ENCODE assay signal across 17 cellular contexts in the genomic region with DNA sequence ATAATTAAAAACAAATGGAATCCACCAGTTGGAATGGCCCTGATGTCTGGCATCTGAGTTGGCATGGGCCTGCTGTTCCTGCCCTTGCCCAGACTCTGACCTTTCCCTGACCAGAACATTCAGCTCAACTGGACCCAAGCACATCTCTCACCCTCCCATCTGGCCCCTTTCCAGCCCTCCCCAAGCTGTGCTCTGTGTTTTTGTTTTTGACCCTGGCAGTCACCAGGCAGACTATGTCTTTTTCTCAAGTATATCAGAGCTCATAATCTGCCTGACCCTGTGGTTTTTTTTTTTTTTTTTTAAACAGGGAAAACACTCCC.
DNase-seq lines count a peak whose midpoint lies in the region; ATAC-seq, FAIRE-seq and TF ChIP-seq lines count a peak whose summit lies in the region.
"Had no signal": no experiment of that assay in that cellular context is flagged by ENCODE, and none has a peak within 500 bp of the region (broad histone marks: within the 10 kb centered on the region; RNA-seq: fewer than 3 reads in every experiment).

No MANE protein-coding gene starts in this region.

- intact Hi-C loops in adrenal gland (cut with DNase I) = no loop called here
- intact Hi-C loops in Right ventricle myocardium superior (cut with DNase I) = no loop called here
- intact Hi-C loops in HepG2 (cut with micrococcal nuclease; ENCODE audit: unreplicated experiment) = no loop called here

- H3K27ac ChIP-seq in adrenal gland (peak overlapping the region in 1 of 5 donors; percentile 49), thoracic aorta (peak overlapping the region; percentile 48 to 61), HepG2 (ENCODE audit: extremely low read length, insufficient read depth, low read length) (no peak overlapping the region)
- H3K27ac ChIP-seq: SJSA1 had no signal

- TF ChIP-seq CTCF in adrenal gland (IDR thresholded peaks at IDR 0.05) (no peak), omental fat pad (IDR thresholded peaks at IDR 0.05) (no peak), thoracic aorta (IDR thresholded peaks at IDR 0.05) (no peak), HepG2 (CRISPR knock-in tag; IDR thresholded peaks at IDR 0.05) (no peak)

- H3K9me3 ChIP-seq in adrenal gland (replicated peaks in 1 of 3) = peaks cover 0 to 9% (median 0%) of the 10 kb centered on the region in 3 donors
- no peaks in the 10 kb centered on the region for H3K9me3 ChIP-seq in thoracic aorta
- no peaks in the 10 kb centered on the region for H3K9me3 ChIP-seq in HepG2 (ENCODE audit: low read length)
- H3K9me3 ChIP-seq: SJSA1 had no signal

- no peaks in the 10 kb centered on the region for H3K36me3 ChIP-seq in adrenal gland (replicated peaks in 1 of 2)
- H3K36me3 ChIP-seq in thoracic aorta = no peaks in the 10 kb centered on the region
- H3K36me3 ChIP-seq in HepG2 (replicated peaks in 1 of 2; ENCODE audit: control insufficient read depth in 1 of 2, insufficient read depth in 2 of 2, low read length in 2 of 2) = no peaks in the 10 kb centered on the region
- H3K36me3 ChIP-seq: SJSA1 had no signal

- peak; percentile 70 to 95 (median 87) for DNase-seq in adrenal gland
- DNase-seq in Right ventricle myocardium superior = peak; percentile 87
- DNase-seq in omental fat pad (ENCODE audit: low spot score) = no peak
- DNase-seq in thoracic aorta (ENCODE audit: low spot score) = peak; percentile 6
- DNase-seq in HepG2 (ENCODE audit: low spot score) = no peak
- no peak for DNase-seq in HPDE6-E6E7 (ENCODE audit: extremely low spot score)
- no peak for DNase-seq in activated gamma-delta T cell (lab: John Stamatoyannopoulos, UW)
- DNase-seq: activated CD4-positive, CD25-positive, alpha-beta regulatory T cell treated with anti-CD3 and anti-CD28 coated beads, Interleukin-2, amount 50 U/mL, for 72 hours; activated gamma-delta T cell treated with Interleukin-2 at 50 U/mL for 16 hours; Calu3; GF-D8; Kasumi-1; kidney glomerular epithelial cell; NCI-H1694; stimulated activated naive CD4-positive, alpha-beta T cell treated with Interleukin-2 at 50 U/mL for 16 hours had no signal

- TF ChIP-seq EP300 in HepG2 (IDR thresholded peaks at IDR 0.05; ENCODE audit: low read depth in 2 of 2, low read length in 2 of 2) (no peak), HepG2 (CRISPR knock-in tag; IDR thresholded peaks at IDR 0.05; ENCODE audit: borderline replicate concordance) (no peak)

- ATAC-seq in Right ventricle myocardium superior (ENCODE audit: poor library complexity) (peak; percentile 93), omental fat pad (ENCODE audit: low FRiP score) (peak; percentile 40), thoracic aorta (ENCODE audit: insufficient number of reproducible peaks, low FRiP score, low read depth) (peak; percentile 40), HepG2 (no peak)

- no peak overlapping the region for H3K9ac ChIP-seq in HepG2 (ENCODE audit: insufficient read depth, low read depth, low read length)

- no peak for TF ChIP-seq RAD21 in HepG2 (CRISPR knock-in tag; IDR thresholded peaks at IDR 0.05)

- H3K4me1 ChIP-seq in adrenal gland (replicated peaks in 1 of 2) (peaks cover 5% of the 10 kb centered on the region in 2 donors), thoracic aorta (ENCODE audit: control insufficient read depth in 1 of 2, low read depth in 2 of 2) (peaks cover 6 to 33% of the 10 kb centered on the region in 2 donors), HepG2 (ENCODE audit: insufficient read depth, low read length) (no peaks in the 10 kb centered on the region)
- H3K4me1 ChIP-seq: SJSA1 had no signal

- CTCF ChIA-PET in HepG2 (lab: Yijun Ruan, JAX; ENCODE audit: low intra/inter-chr PET ratio, low total read pairs) = no interaction called here

- POLR2A ChIA-PET in HepG2 (lab: Yijun Ruan, JAX) = no interaction called here

- H2AFZ ChIP-seq in HepG2 (ENCODE audit: low read length) = no peak overlapping the region

- no peaks in the 10 kb centered on the region for H3K27me3 ChIP-seq in adrenal gland
- no peaks in the 10 kb centered on the region for H3K27me3 ChIP-seq in thoracic aorta (replicated peaks; ENCODE audit: insufficient read depth)
- H3K27me3 ChIP-seq in HepG2 (ENCODE audit: control insufficient read depth in 1 of 2, insufficient read depth in 2 of 2, low read length in 2 of 2) = no peaks in the 10 kb centered on the region
- H3K27me3 ChIP-seq: SJSA1 had no signal

- no peak for FAIRE-seq in HepG2 (lab: Jason Lieb, UNC)
- FAIRE-seq: H1 had no signal

- no peaks in the 10 kb centered on the region for H4K20me1 ChIP-seq in HepG2 (ENCODE audit: insufficient read depth, low read length)

- TF ChIP-seq POLR2A in adrenal gland (IDR thresholded peaks at IDR 0.05) = no peak
- no peak for TF ChIP-seq POLR2A in HepG2 (IDR thresholded peaks at IDR 0.05; ENCODE audit: insufficient read depth in 1 of 2, low read depth in 2 of 2, low read length in 2 of 2)

- BruUV-seq in HepG2 (replicated peaks; lab: Mats Ljungman, UMichigan) = no TSS peak

- no peak overlapping the region for H3K4me2 ChIP-seq in HepG2 (ENCODE audit: low read depth, low read length)

- H3K4me3 ChIP-seq in adrenal gland = no peak overlapping the region
- no peak overlapping the region for H3K4me3 ChIP-seq in thoracic aorta
- no peak overlapping the region for H3K4me3 ChIP-seq in HepG2 (replicated peaks in 1 of 3; ENCODE audit: insufficient read depth in 1 of 3, low read depth in 2 of 3, low read length in 3 of 3)
- H3K4me3 ChIP-seq: SJSA1 had no signal

- in situ Hi-C loops in HepG2 (cut with HindIII; ENCODE audit: extremely low pct_ligation_motif_present, low pct_unique_long_range_greater_than_20kb) = no loop called here

- H3K79me2 ChIP-seq in HepG2 (ENCODE audit: insufficient read depth, low read length) = no peaks in the 10 kb centered on the region

TF ChIP-seq in HepG2, 621 proteins besides CTCF, POLR2A, EP300 and RAD21:
- TF ChIP-seq ZNF660 (CRISPR knock-in tag; IDR thresholded peaks at IDR 0.05; ENCODE audit: borderline replicate concordance, low read depth) = no peak
- TF ChIP-seq HOXA9 (CRISPR knock-in tag; IDR thresholded peaks at IDR 0.05; ENCODE audit: borderline replicate concordance) = no peak
- no peak for TF ChIP-seq MIER3 (CRISPR knock-in tag; IDR thresholded peaks at IDR 0.05; ENCODE audit: borderline replicate concordance)
- TF ChIP-seq ZMYM4 (CRISPR knock-in tag; IDR thresholded peaks at IDR 0.05) = no peak

Comparison
In these comparisons a context has a peak if more than half of its experiments do, and no peak if none do; other contexts are left out.
1. DNase-seq: peak in adrenal gland (7 of 7), Right ventricle myocardium superior (single experiment) and thoracic aorta (single experiment); none in omental fat pad (single experiment), HepG2 (single experiment), HPDE6-E6E7 (single experiment) and activated gamma-delta T cell (single experiment).